In genomic region chr16:23678430-23679273, GRCh38 we compare ENCODE assay signal across 1 cellular context.
TF ChIP-seq lines count a peak whose summit lies in the region.

PLK1 (plus strand) TSS chr16:23678889; CDS start chr16:23678933, 44 bp downstream.

TF ChIP-seq in HEK293, 187 proteins besides CTCF, POLR2A, EP300 and RAD21 (continued from another document and continues in another):
- TF ChIP-seq ZNF398 (tag by site-specific recombination; IDR thresholded peaks at IDR 0.05) (no peak), GLIS2 (tag by site-specific recombination; IDR thresholded peaks at IDR 0.05) (no peak), ZSCAN18 (tag by site-specific recombination; IDR thresholded peaks at IDR 0.05) (no peak), ZBTB7A (tag by site-specific recombination; IDR thresholded peaks at IDR 0.05; ENCODE audit: low read depth) (no peak), ZNF174 (tag by site-specific recombination; IDR thresholded peaks at IDR 0.05) (no peak), SETDB1 (IDR thresholded peaks at IDR 0.05; ENCODE audit: insufficient read length, low read length) (no peak), ZNF350 (tag by site-specific recombination; IDR thresholded peaks at IDR 0.05) (no peak), KLF10 (tag by site-specific recombination; IDR thresholded peaks at IDR 0.05) (0 out of 2 replicates have a peak, but pooled peaks have one; percentile 14), KLF16 (tag by site-specific recombination; IDR thresholded peaks at IDR 0.05) (0 out of 2 replicates have a peak, but pooled peaks have one; percentile 36), ZNF501 (tag by site-specific recombination; IDR thresholded peaks at IDR 0.05) (peak; percentile 50; the same call in 1 of the 2 replicates), TCF7L2 (IDR thresholded peaks at IDR 0.05; ENCODE audit: borderline replicate concordance, low read depth, low read length) (no peak), KLF1 (tag by site-specific recombination; IDR thresholded peaks at IDR 0.05) (peak; percentile 58), ZFP3 (tag by site-specific recombination; IDR thresholded peaks at IDR 0.05; ENCODE audit: low read depth) (no peak), ZNF843 (tag by site-specific recombination; IDR thresholded peaks at IDR 0.05) (0 out of 2 replicates have a peak, but pooled peaks have one; percentile 25), ZNF610 (tag by site-specific recombination; IDR thresholded peaks at IDR 0.05; ENCODE audit: borderline replicate concordance) (peak; percentile 60; the same call in 1 of the 2 replicates), ZNF121 (tag by site-specific recombination; IDR thresholded peaks at IDR 0.05) (no peak), ZNF76 (tag by site-specific recombination; IDR thresholded peaks at IDR 0.05; ENCODE audit: borderline replicate concordance, low read depth) (peak; percentile 95), ZNF548 (tag by site-specific recombination; IDR thresholded peaks at IDR 0.05) (no peak), ZNF175 (tag by site-specific recombination; IDR thresholded peaks at IDR 0.05) (no peak), YY1 (tag by site-specific recombination; IDR thresholded peaks at IDR 0.05) (no peak), ZNF654 (tag by site-specific recombination; IDR thresholded peaks at IDR 0.05; ENCODE audit: low read depth) (peak; percentile 22; the same call in 1 of the 2 replicates), ZNF391 (tag by site-specific recombination; IDR thresholded peaks at IDR 0.05; ENCODE audit: borderline replicate concordance, low read depth) (no peak), ZNF521 (tag by site-specific recombination; IDR thresholded peaks at IDR 0.05) (no peak), ZEB2 (tag by site-specific recombination; IDR thresholded peaks at IDR 0.05) (peak; percentile 22; the same call in 1 of the 2 replicates), ZNF221 (tag by site-specific recombination; IDR thresholded peaks at IDR 0.05; ENCODE audit: borderline replicate concordance) (no peak), ZNF677 (tag by site-specific recombination; IDR thresholded peaks at IDR 0.05) (peak; percentile 89), ZNF335 (tag by site-specific recombination; conservative IDR thresholded peaks at IDR 0.05) (peak; percentile 84), GFI1B (tag by site-specific recombination; IDR thresholded peaks at IDR 0.05) (no peak), ZNF24 (tag by site-specific recombination; IDR thresholded peaks at IDR 0.05) (peak; percentile 53; the same call in 1 of the 2 replicates), KLF17 (tag by site-specific recombination; IDR thresholded peaks at IDR 0.05) (no peak; the same call in none of the 2 replicates), SALL2 (tag by site-specific recombination; IDR thresholded peaks at IDR 0.05; ENCODE audit: borderline replicate concordance) (no peak), GLIS1 (tag by site-specific recombination; IDR thresholded peaks at IDR 0.05) (no peak)
- TF ChIP-seq, protein P1, sequence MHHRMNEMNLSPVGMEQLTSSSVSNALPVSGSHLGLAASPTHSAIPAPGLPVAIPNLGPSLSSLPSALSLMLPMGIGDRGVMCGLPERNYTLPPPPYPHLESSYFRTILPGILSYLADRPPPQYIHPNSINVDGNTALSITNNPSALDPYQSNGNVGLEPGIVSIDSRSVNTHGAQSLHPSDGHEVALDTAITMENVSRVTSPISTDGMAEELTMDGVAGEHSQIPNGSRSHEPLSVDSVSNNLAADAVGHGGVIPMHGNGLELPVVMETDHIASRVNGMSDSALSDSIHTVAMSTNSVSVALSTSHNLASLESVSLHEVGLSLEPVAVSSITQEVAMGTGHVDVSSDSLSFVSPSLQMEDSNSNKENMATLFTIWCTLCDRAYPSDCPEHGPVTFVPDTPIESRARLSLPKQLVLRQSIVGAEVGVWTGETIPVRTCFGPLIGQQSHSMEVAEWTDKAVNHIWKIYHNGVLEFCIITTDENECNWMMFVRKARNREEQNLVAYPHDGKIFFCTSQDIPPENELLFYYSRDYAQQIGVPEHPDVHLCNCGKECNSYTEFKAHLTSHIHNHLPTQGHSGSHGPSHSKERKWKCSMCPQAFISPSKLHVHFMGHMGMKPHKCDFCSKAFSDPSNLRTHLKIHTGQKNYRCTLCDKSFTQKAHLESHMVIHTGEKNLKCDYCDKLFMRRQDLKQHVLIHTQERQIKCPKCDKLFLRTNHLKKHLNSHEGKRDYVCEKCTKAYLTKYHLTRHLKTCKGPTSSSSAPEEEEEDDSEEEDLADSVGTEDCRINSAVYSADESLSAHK (tag by site-specific recombination; IDR thresholded peaks at IDR 0.05), result no peak
- TF ChIP-seq, protein P2, sequence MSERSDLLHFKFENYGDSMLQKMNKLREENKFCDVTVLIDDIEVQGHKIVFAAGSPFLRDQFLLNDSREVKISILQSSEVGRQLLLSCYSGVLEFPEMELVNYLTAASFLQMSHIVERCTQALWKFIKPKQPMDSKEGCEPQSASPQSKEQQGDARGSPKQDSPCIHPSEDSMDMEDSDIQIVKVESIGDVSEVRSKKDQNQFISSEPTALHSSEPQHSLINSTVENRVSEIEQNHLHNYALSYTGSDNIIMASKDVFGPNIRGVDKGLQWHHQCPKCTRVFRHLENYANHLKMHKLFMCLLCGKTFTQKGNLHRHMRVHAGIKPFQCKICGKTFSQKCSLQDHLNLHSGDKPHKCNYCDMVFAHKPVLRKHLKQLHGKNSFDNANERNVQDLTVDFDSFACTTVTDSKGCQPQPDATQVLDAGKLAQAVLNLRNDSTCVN (tag by site-specific recombination; optimal IDR thresholded peaks at IDR 0.05), result peak; percentile 50
- TF ChIP-seq, protein P3, sequence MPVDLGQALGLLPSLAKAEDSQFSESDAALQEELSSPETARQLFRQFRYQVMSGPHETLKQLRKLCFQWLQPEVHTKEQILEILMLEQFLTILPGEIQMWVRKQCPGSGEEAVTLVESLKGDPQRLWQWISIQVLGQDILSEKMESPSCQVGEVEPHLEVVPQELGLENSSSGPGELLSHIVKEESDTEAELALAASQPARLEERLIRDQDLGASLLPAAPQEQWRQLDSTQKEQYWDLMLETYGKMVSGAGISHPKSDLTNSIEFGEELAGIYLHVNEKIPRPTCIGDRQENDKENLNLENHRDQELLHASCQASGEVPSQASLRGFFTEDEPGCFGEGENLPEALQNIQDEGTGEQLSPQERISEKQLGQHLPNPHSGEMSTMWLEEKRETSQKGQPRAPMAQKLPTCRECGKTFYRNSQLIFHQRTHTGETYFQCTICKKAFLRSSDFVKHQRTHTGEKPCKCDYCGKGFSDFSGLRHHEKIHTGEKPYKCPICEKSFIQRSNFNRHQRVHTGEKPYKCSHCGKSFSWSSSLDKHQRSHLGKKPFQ (tag by site-specific recombination; IDR thresholded peaks at IDR 0.05), result no peak
- TF ChIP-seq, protein P4, sequence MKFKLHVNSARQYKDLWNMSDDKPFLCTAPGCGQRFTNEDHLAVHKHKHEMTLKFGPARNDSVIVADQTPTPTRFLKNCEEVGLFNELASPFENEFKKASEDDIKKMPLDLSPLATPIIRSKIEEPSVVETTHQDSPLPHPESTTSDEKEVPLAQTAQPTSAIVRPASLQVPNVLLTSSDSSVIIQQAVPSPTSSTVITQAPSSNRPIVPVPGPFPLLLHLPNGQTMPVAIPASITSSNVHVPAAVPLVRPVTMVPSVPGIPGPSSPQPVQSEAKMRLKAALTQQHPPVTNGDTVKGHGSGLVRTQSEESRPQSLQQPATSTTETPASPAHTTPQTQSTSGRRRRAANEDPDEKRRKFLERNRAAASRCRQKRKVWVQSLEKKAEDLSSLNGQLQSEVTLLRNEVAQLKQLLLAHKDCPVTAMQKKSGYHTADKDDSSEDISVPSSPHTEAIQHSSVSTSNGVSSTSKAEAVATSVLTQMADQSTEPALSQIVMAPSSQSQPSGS (tag by site-specific recombination; IDR thresholded peaks at IDR 0.05; ENCODE audit: low read depth), result no peak
- TF ChIP-seq, protein P5, sequence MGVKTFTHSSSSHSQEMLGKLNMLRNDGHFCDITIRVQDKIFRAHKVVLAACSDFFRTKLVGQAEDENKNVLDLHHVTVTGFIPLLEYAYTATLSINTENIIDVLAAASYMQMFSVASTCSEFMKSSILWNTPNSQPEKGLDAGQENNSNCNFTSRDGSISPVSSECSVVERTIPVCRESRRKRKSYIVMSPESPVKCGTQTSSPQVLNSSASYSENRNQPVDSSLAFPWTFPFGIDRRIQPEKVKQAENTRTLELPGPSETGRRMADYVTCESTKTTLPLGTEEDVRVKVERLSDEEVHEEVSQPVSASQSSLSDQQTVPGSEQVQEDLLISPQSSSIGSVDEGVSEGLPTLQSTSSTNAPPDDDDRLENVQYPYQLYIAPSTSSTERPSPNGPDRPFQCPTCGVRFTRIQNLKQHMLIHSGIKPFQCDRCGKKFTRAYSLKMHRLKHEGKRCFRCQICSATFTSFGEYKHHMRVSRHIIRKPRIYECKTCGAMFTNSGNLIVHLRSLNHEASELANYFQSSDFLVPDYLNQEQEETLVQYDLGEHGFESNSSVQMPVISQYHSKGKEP (tag by site-specific recombination; IDR thresholded peaks at IDR 0.05), result peak; percentile 60; the same call in 1 of the 2 replicates
- TF ChIP-seq, protein P6, sequence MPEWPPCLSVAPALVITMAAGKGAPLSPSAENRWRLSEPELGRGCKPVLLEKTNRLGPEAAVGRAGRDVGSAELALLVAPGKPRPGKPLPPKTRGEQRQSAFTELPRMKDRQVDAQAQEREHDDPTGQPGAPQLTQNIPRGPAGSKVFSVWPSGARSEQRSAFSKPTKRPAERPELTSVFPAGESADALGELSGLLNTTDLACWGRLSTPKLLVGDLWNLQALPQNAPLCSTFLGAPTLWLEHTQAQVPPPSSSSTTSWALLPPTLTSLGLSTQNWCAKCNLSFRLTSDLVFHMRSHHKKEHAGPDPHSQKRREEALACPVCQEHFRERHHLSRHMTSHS (tag by site-specific recombination; IDR thresholded peaks at IDR 0.05), result no peak
- TF ChIP-seq, protein P7, sequence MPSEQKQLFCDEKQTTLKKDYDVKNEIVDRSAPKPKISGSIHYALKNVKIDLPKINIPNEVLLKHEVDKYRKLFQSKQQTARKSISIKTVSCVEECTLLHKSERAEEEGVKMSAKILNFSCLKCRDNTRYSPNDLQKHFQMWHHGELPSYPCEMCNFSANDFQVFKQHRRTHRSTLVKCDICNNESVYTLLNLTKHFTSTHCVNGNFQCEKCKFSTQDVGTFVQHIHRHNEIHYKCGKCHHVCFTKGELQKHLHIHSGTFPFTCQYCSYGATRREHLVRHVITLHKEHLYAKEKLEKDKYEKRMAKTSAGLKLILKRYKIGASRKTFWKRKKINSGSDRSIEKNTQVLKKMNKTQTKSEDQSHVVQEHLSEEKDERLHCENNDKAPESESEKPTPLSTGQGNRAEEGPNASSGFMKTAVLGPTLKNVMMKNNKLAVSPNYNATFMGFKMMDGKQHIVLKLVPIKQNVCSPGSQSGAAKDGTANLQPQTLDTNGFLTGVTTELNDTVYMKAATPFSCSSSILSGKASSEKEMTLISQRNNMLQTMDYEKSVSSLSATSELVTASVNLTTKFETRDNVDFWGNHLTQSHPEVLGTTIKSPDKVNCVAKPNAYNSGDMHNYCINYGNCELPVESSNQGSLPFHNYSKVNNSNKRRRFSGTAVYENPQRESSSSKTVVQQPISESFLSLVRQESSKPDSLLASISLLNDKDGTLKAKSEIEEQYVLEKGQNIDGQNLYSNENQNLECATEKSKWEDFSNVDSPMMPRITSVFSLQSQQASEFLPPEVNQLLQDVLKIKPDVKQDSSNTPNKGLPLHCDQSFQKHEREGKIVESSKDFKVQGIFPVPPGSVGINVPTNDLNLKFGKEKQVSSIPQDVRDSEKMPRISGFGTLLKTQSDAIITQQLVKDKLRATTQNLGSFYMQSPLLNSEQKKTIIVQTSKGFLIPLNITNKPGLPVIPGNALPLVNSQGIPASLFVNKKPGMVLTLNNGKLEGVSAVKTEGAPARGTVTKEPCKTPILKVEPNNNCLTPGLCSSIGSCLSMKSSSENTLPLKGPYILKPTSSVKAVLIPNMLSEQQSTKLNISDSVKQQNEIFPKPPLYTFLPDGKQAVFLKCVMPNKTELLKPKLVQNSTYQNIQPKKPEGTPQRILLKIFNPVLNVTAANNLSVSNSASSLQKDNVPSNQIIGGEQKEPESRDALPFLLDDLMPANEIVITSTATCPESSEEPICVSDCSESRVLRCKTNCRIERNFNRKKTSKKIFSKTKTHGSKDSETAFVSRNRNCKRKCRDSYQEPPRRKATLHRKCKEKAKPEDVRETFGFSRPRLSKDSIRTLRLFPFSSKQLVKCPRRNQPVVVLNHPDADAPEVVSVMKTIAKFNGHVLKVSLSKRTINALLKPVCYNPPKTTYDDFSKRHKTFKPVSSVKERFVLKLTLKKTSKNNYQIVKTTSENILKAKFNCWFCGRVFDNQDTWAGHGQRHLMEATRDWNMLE (tag by site-specific recombination; conservative IDR thresholded peaks at IDR 0.05; ENCODE audit: low read depth), result 0 out of 2 replicates have a peak, but pooled peaks have one; percentile 19
